19 cellular contexts compared by ENCODE assay signal in the genomic region with DNA sequence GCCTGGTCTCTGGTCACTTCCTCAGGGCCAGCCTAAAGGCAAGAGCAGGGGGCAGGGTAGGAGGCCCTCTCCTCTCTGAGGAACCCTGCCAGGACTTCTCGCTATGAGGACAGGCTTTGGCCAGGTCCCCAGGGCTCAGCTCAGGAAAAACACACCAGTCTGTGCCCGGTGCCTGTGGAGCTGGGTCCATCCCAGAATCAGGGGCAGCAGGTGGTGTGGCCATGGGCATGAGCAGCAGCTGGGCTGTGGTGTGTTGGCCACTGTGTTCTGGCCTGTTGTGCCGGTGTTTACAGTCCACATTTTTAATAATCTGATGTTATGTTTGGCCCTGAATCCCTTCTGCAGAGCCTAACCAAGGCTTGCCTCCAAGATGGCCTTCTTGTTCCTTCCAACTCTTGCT.
"Had no signal": no experiment of that assay in that cellular context is flagged by ENCODE, and none has a peak within 500 bp of the region (broad histone marks: within the 10 kb centered on the region; RNA-seq: fewer than 3 reads in every experiment).

No MANE protein-coding gene starts in this region.

- ATAC-seq: activated CD8-positive, alpha-beta T cell treated with anti-CD3 and anti-CD28 coated beads for 36 hours; activated T-cell treated with anti-CD3 and anti-CD28 coated beads, Interleukin-2, amount 50 U/mL, for 72 hours; foreskin keratinocyte; naive thymus-derived CD4-positive, alpha-beta T cell had no signal

- H3K4me3 ChIP-seq: prostate gland, SJSA1 had no signal

- H3K36me3 Mint-ChIP-seq: activated naive CD8-positive, alpha-beta T cell; brain; naive thymus-derived CD4-positive, alpha-beta T cell had no signal

- DNase-seq: activated B cell treated with CpG ODN at 0.5 μM for 24 hours; activated CD4-positive, alpha-beta T cell treated with anti-CD3 and anti-CD28 coated beads for 48 hours; activated CD8-positive, alpha-beta T cell treated with anti-CD3 and anti-CD28 coated beads for 36 hours; activated gamma-delta T cell; activated T-cell treated with anti-CD3 and anti-CD28 coated beads, Interleukin-2, amount 50 U/mL, for 72 hours; amniotic stem cell; effector memory CD4-positive, alpha-beta T cell; foreskin keratinocyte; mammary epithelial cell; naive thymus-derived CD4-positive, alpha-beta T cell; nucleus accumbens; stimulated activated naive CD4-positive, alpha-beta T cell; trophoblast cell had no signal

- H3K9me3 ChIP-seq: prostate gland, SJSA1 had no signal

- H3K4me1 Mint-ChIP-seq: activated B cell treated with CpG ODN at 0.5 μM for 24 hours; central memory CD8-positive, alpha-beta T cell; naive thymus-derived CD4-positive, alpha-beta T cell had no signal

- H3K4me1 ChIP-seq: prostate gland had no signal

- H3K9me3 Mint-ChIP-seq: activated B cell treated with CpG ODN at 0.5 μM for 24 hours; activated CD8-positive, alpha-beta T cell treated with anti-CD3 and anti-CD28 coated beads for 36 hours; activated T-cell treated with anti-CD3 and anti-CD28 coated beads, Interleukin-2, amount 50 U/mL, for 72 hours; central memory CD8-positive, alpha-beta T cell; dendritic cell treated with granulocyte-macrophage colony-stimulating factor and Interleukin-4, amounts not matched to agents 40 ng/mL and 50 ng/mL, for 4 days; naive thymus-derived CD4-positive, alpha-beta T cell had no signal

- H3K4me3 Mint-ChIP-seq: activated B cell treated with CpG ODN at 0.5 μM for 24 hours; activated CD8-positive, alpha-beta T cell treated with anti-CD3 and anti-CD28 coated beads for 36 hours; activated naive CD8-positive, alpha-beta T cell; activated T-cell treated with anti-CD3 and anti-CD28 coated beads, Interleukin-2, amount 50 U/mL, for 72 hours; brain; central memory CD8-positive, alpha-beta T cell; dendritic cell treated with granulocyte-macrophage colony-stimulating factor and Interleukin-4, amounts not matched to agents 40 ng/mL and 50 ng/mL, for 4 days; naive thymus-derived CD4-positive, alpha-beta T cell had no signal

- H3K27me3 ChIP-seq: foreskin keratinocyte, SJSA1 had no signal

- H3K27me3 Mint-ChIP-seq: activated B cell treated with CpG ODN at 0.5 μM for 24 hours; activated naive CD8-positive, alpha-beta T cell; brain; central memory CD8-positive, alpha-beta T cell had no signal

- H3K27ac ChIP-seq: foreskin keratinocyte had no signal

- H3K27ac Mint-ChIP-seq: activated B cell treated with CpG ODN at 0.5 μM for 24 hours; activated CD8-positive, alpha-beta T cell treated with anti-CD3 and anti-CD28 coated beads for 36 hours; activated naive CD8-positive, alpha-beta T cell; activated T-cell treated with anti-CD3 and anti-CD28 coated beads, Interleukin-2, amount 50 U/mL, for 72 hours; brain; dendritic cell treated with granulocyte-macrophage colony-stimulating factor and Interleukin-4, amounts not matched to agents 40 ng/mL and 50 ng/mL, for 4 days; naive thymus-derived CD4-positive, alpha-beta T cell had no signal

- H3K36me3 ChIP-seq: prostate gland, SJSA1 had no signal
